Comparison of ENCODE assay signal across 31 cellular contexts in the genomic region with DNA sequence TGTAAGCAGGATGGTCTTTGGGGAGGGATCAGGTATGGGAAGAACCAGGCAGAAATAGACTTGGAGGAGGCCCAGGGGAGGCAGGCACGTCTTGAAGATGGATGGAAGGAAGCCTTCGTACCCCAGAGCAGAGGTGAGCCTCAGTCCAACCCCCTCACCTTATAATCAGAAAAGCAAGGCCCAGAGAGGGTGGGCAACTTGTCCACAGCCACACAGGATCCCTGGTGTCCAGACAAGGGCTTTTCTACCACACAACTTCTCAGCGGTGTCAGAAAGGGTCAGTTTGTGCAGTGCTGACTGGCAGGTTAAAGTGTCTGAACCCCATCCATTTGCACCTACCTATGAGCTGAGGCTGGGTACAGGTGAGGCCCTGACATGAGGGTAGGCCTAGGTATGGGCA. TPM values are rescaled to one million over a fixed set of nuclear protein-coding genes. Genes with fewer than 3 reads are reported as not detected.
DNase-seq lines count a peak whose midpoint lies in the region; ATAC-seq and TF ChIP-seq lines count a peak whose summit lies in the region.
"Had no signal": no experiment of that assay in that cellular context is flagged by ENCODE, and none has a peak within 500 bp of the region (broad histone marks: within the 10 kb centered on the region; RNA-seq: fewer than 3 reads in every experiment).

No MANE protein-coding gene starts in this region.

- TF ChIP-seq CTCF in brain (conservative IDR thresholded peaks at IDR 0.05) (no peak), gastroesophageal sphincter (IDR thresholded peaks at IDR 0.05) (no peak)

- no peak for ATAC-seq in gastroesophageal sphincter
- ATAC-seq: activated CD8-positive, alpha-beta memory T cell treated with anti-CD3 and anti-CD28 coated beads, Interleukin-2, amount 10 ng/mL, durations not matched to agents 7 days and 5 days; effector memory CD8-positive, alpha-beta T cell; esophagus mucosa; left colon; Panc1 had no signal

- H3K9me3 ChIP-seq in HUES48 (ENCODE audit: control insufficient read depth, insufficient read depth, low read length) (no peaks in the 10 kb centered on the region), mesodermal cell (ENCODE audit: control insufficient read depth, low read length) (no peaks in the 10 kb centered on the region), gastroesophageal sphincter (no peaks in the 10 kb centered on the region)
- H3K9me3 ChIP-seq: BE2C, breast epithelium, heart right ventricle, upper lobe of left lung had no signal

- H3K36me3 ChIP-seq in HUES48 (ENCODE audit: control insufficient read depth, insufficient read depth, low read length) (no peaks in the 10 kb centered on the region), mesodermal cell (ENCODE audit: control insufficient read depth, insufficient read depth, low read length) (peaks cover 49% of the 10 kb centered on the region), gastroesophageal sphincter (no peaks in the 10 kb centered on the region)
- H3K36me3 ChIP-seq: breast epithelium, heart right ventricle, upper lobe of left lung had no signal

- H3K27ac ChIP-seq in HUES48 (ENCODE audit: low read depth, low read length) (peak overlapping the region; percentile 93), mesodermal cell (ENCODE audit: low read depth, low read length, severe bottlenecking) (peak overlapping the region; percentile 85), gastroesophageal sphincter (no peak overlapping the region)
- H3K27ac ChIP-seq: breast epithelium, heart right ventricle, upper lobe of left lung had no signal

- DNase-seq in posterior vena cava (ENCODE audit: low spot score) (peak; percentile 16), cerebellum (ENCODE audit: low spot score) (no peak), 8988T (no peak), hippocampal formation (lab: John Stamatoyannopoulos, UW) (no peak)
- DNase-seq: activated B cell treated with CpG ODN at 0.5 μM for 24 hours; activated CD8-positive, alpha-beta memory T cell treated with anti-CD3 and anti-CD28 coated beads, Interleukin-2, amount 10 ng/mL, durations not matched to agents 7 days and 5 days; activated T-cell treated with anti-CD3 and anti-CD28 coated beads, Interleukin-2, amount 50 U/mL, for 48 hours; BE2C; effector memory CD8-positive, alpha-beta T cell; foreskin fibroblast; heart right ventricle; HFFc6; left colon; mammary epithelial cell; NCI-H1048; NCI-H187; NCI-H510A treated with DMSO at 0.1 percent for 48 hours; NK-92 treated with Interleukin-12 subunit alpha and Interleukin-12 subunit beta, amount 100 ng/mL, for 24 hours; small intestine; stimulated activated CD4-positive, alpha-beta T cell treated with anti-CD3 and anti-CD28 coated beads, Interleukin-2, amount 100 ng/mL, for 24 hours; SW 1271; T-helper 9 cell; upper lobe of left lung had no signal

- H3K36me3 Mint-ChIP-seq in brain, result peaks cover 11% of the 10 kb centered on the region
- H3K36me3 Mint-ChIP-seq: activated CD8-positive, alpha-beta memory T cell treated with anti-CD3 and anti-CD28 coated beads, Interleukin-2, amount 10 ng/mL, durations not matched to agents 7 days and 5 days had no signal

- H3K4me3 Mint-ChIP-seq in brain, result peak overlapping the region; percentile 56 to 69 (median 64)
- H3K4me3 Mint-ChIP-seq: activated B cell treated with CpG ODN at 0.5 μM for 24 hours; activated CD8-positive, alpha-beta memory T cell treated with anti-CD3 and anti-CD28 coated beads, Interleukin-2, amount 10 ng/mL, durations not matched to agents 7 days and 5 days; effector memory CD8-positive, alpha-beta T cell; HFFc6 had no signal

- H3K4me1 ChIP-seq in HUES48 (ENCODE audit: control insufficient read depth, insufficient read depth, low read length) (peaks cover 57% of the 10 kb centered on the region), mesodermal cell (ENCODE audit: control insufficient read depth, insufficient read depth, low read length, poor library complexity, severe bottlenecking) (peaks cover 72% of the 10 kb centered on the region), gastroesophageal sphincter (no peaks in the 10 kb centered on the region)
- H3K4me1 ChIP-seq: breast epithelium, upper lobe of left lung had no signal

- no peak overlapping the region for H3K9ac ChIP-seq in HUES48 (ENCODE audit: low read depth, low read length)

- no peak for TF ChIP-seq POLR2A in gastroesophageal sphincter (IDR thresholded peaks at IDR 0.05)

- H3K27ac Mint-ChIP-seq in brain, result peak overlapping the region; percentile 93 to 99 (median 97)
- H3K27ac Mint-ChIP-seq: activated B cell treated with CpG ODN at 0.5 μM for 24 hours; activated CD8-positive, alpha-beta memory T cell treated with anti-CD3 and anti-CD28 coated beads, Interleukin-2, amount 10 ng/mL, durations not matched to agents 7 days and 5 days; effector memory CD8-positive, alpha-beta T cell; HFFc6 had no signal

- H3K4me1 Mint-ChIP-seq in brain, result peaks cover 91% of the 10 kb centered on the region
- H3K4me1 Mint-ChIP-seq: activated B cell treated with CpG ODN at 0.5 μM for 24 hours; activated CD8-positive, alpha-beta memory T cell treated with anti-CD3 and anti-CD28 coated beads, Interleukin-2, amount 10 ng/mL, durations not matched to agents 7 days and 5 days had no signal

- intact Hi-C loops in posterior vena cava (cut with DNase I), result no loop called here

- H3K27me3 ChIP-seq in HUES48 (ENCODE audit: control insufficient read depth, insufficient read depth, low read length) (no peaks in the 10 kb centered on the region; the same call in 1 of the 2 replicates), gastroesophageal sphincter (peaks cover 35% of the 10 kb centered on the region)
- H3K27me3 ChIP-seq: BE2C, upper lobe of left lung had no signal

- no peaks in the 10 kb centered on the region for H3K9me3 Mint-ChIP-seq in brain
- H3K9me3 Mint-ChIP-seq: activated B cell treated with CpG ODN at 0.5 μM for 24 hours; effector memory CD8-positive, alpha-beta T cell; HFFc6 had no signal

- WGBS in mesodermal cell (ENCODE audit: insufficient coverage in 2 of 2), 2 experiments, result 82% methylated on average over 2 of the region's 3 CpGs; no CpG with 5 or more reads in 1 of the 2 experiments
- WGBS in gastroesophageal sphincter (ENCODE audit: low coverage in 1 of 2), 2 donors, result 76% methylated on average over 2 of the region's 3 CpGs; no CpG with 5 or more reads in 1 of the 2 donors

- no peak for TF ChIP-seq EP300 in gastroesophageal sphincter (IDR thresholded peaks at IDR 0.05)

- no peak overlapping the region for H3K4me3 ChIP-seq in HUES48 (ENCODE audit: low read depth, low read length)
- no peak overlapping the region for H3K4me3 ChIP-seq in mesodermal cell (ENCODE audit: extremely low read depth, insufficient read depth, low read length, poor library complexity, severe bottlenecking)
- no peak overlapping the region for H3K4me3 ChIP-seq in gastroesophageal sphincter
- H3K4me3 ChIP-seq: breast epithelium, heart right ventricle, upper lobe of left lung had no signal

- no peaks in the 10 kb centered on the region for H3K27me3 Mint-ChIP-seq in brain

RNA-seq across cellular contexts. Expression of a gene that starts 8.7 kb away (rescaled TPM):
- 0.63 TPM for polyA plus RNA-seq in brain (ENCODE audit: insufficient read depth, low read depth, low replicate concordance)
- 113 TPM for polyA plus RNA-seq in mesodermal cell (2013, experiment 1 of 2)
- 107 TPM for polyA plus RNA-seq in mesodermal cell (2013, experiment 2 of 2)
- total RNA-seq in posterior vena cava (not detected), cerebellum (19.8 TPM), gastroesophageal sphincter (under 1 TPM in 1 of 4 donors, not detected in 3; 0.13 TPM)
- total RNA-seq: activated B cell treated with CpG ODN at 0.5 μM for 24 hours; activated CD8-positive, alpha-beta memory T cell treated with anti-CD3 and anti-CD28 coated beads, Interleukin-2, amount 10 ng/mL, durations not matched to agents 7 days and 5 days; HFFc6; mammary epithelial cell; omental fat pad had no signal
- polyA plus RNA-seq: mammary epithelial cell had no signal

RNA-seq across cellular contexts. Expression of a gene that starts 53.6 kb away (rescaled TPM):
- polyA plus RNA-seq in brain (ENCODE audit: insufficient read depth, low read depth, low replicate concordance), result 1.4 TPM
- 11.1 TPM for polyA plus RNA-seq in mesodermal cell (2013, experiment 1 of 2)
- 11.0 TPM for polyA plus RNA-seq in mesodermal cell (2013, experiment 2 of 2)
- 1 to 10 TPM; 1.2 to 4.7 TPM for total RNA-seq in posterior vena cava
- 12.2 TPM for total RNA-seq in cerebellum
- 1 to 10 TPM in 3 of 4 donors, under 1 TPM in 1; 0.40 to 3.4 (median 1.8) TPM for total RNA-seq in gastroesophageal sphincter
- total RNA-seq: activated B cell treated with CpG ODN at 0.5 μM for 24 hours had no signal

Comparison
In these comparisons a context has a peak if more than half of its experiments do, and no peak if none do; other contexts are left out.
1. H3K27ac ChIP-seq: peak in HUES48 (single experiment) and mesodermal cell (single experiment); none in gastroesophageal sphincter (0 of 4).
2. RNA of a gene that starts 8.7 kb away (total RNA-seq): 19.8 TPM in cerebellum (single experiment); 0.13 TPM in gastroesophageal sphincter and not detected in posterior vena cava; every median in the first group is over 10 times any median in the second.